In the genomic region with DNA sequence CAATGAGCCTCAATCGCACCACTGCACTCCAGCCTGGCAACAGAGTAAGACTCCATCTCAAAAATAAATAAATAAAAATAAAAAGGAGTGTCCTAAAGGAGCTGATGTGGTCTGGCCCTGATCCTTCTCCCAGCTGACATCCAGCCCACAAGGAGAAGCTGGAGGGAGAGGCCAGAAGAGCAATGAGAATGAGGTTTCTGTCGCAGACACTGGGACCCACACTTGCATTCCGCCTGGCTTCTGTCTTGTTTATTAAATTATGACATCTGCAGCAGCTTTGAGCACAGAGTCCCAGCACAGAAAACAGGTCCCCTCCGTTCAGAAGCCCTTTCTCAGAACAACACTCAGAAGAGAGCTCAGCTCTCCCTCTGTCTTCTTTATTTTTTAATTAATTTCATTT, we compare ENCODE assay signal across 19 cellular contexts. TPM values are rescaled to one million over a fixed set of nuclear protein-coding genes. Genes with fewer than 3 reads are reported as not detected.
DNase-seq lines count a peak whose midpoint lies in the region; ATAC-seq and TF ChIP-seq lines count a peak whose summit lies in the region.
"Had no signal": no experiment of that assay in that cellular context is flagged by ENCODE, and none has a peak within 500 bp of the region (broad histone marks: within the 10 kb centered on the region; RNA-seq: fewer than 3 reads in every experiment).

No MANE protein-coding gene starts in this region.

- H3K27ac Mint-ChIP-seq in activated CD8-positive, alpha-beta T cell treated with anti-CD3 and anti-CD28 coated beads, Interleukin-2, amount 10 ng/mL, durations not matched to agents 7 days and 5 days, result no peak overlapping the region

- TF ChIP-seq RAD21 in SK-N-SH (IDR thresholded peaks at IDR 0.05; ENCODE audit: low read length), result peak; percentile 31

- no peak overlapping the region for H3K4me3 Mint-ChIP-seq in activated CD8-positive, alpha-beta T cell treated with anti-CD3 and anti-CD28 coated beads, Interleukin-2, amount 10 ng/mL, durations not matched to agents 7 days and 5 days
- H3K4me3 Mint-ChIP-seq: CD14-positive monocyte, IgD-negative memory B cell had no signal

- TF ChIP-seq POLR2A in vagina (IDR thresholded peaks at IDR 0.05), result no peak

- no peaks in the 10 kb centered on the region for H3K9me3 Mint-ChIP-seq in activated CD8-positive, alpha-beta T cell treated with anti-CD3 and anti-CD28 coated beads, Interleukin-2, amount 10 ng/mL, durations not matched to agents 7 days and 5 days (ENCODE audit: insufficient read depth)
- H3K9me3 Mint-ChIP-seq: IgD-negative memory B cell had no signal

- H3K9me3 ChIP-seq in SK-N-SH (no peaks in the 10 kb centered on the region), smooth muscle cell (replicated peaks; ENCODE audit: low read depth) (no peaks in the 10 kb centered on the region), vagina (no peaks in the 10 kb centered on the region)

- TF ChIP-seq EP300 in SK-N-SH (IDR thresholded peaks at IDR 0.05; ENCODE audit: borderline replicate concordance in 1 of 2, low read depth in 1 of 2, low read length in 1 of 2), result peak in 1 of 2 experiments; percentile 74; a peak in 2 of 4 replicates

- no peak overlapping the region for H3K4me2 ChIP-seq in SK-N-SH
- H3K4me2 ChIP-seq in smooth muscle cell, result peak overlapping the region; percentile 48

- peaks cover 11% of the 10 kb centered on the region for H3F3A ChIP-seq in SK-N-SH (replicated peaks; ENCODE audit: insufficient read depth)
- H3F3A ChIP-seq in smooth muscle cell (ENCODE audit: low read depth), result peaks cover 7% of the 10 kb centered on the region

- peak; percentile 81 for DNase-seq in SK-N-SH
- DNase-seq in smooth muscle cell (lab: John Stamatoyannopoulos, UW; ENCODE audit: unreplicated experiment), result no peak
- DNase-seq in vagina (ENCODE audit: extremely low spot score in 2 of 2), result no peak
- DNase-seq in activated CD8-positive, alpha-beta T cell treated with anti-CD3 and anti-CD28 coated beads, Interleukin-2, amount 10 ng/mL, durations not matched to agents 7 days and 5 days, result no peak
- no peak for DNase-seq in NCI-H2107 (lab: John Stamatoyannopoulos, UW)
- DNase-seq: NCI-H1417, NCI-H1694 treated with DMSO at 0.1 percent for 48 hours, NCI-H2081 treated with DMSO at 0.1 percent for 48 hours, NCI-H526 had no signal

- intact Hi-C loops in vagina (cut with DNase I), result no loop called here

- H3K4me3 ChIP-seq in SK-N-SH (ENCODE audit: low read depth in 2 of 2, low read length in 1 of 2) (no peak overlapping the region), smooth muscle cell (no peak overlapping the region), vagina (no peak overlapping the region)

- H3K4me1 ChIP-seq in SK-N-SH (ENCODE audit: control insufficient read depth in 1 of 2, insufficient read depth in 2 of 2, low read depth in 1 of 2, low read length in 1 of 2) (peaks cover 4 to 21% of the 10 kb centered on the region in 2 experiments; a peak in 3 of 4 replicates), smooth muscle cell (ENCODE audit: low read depth) (peaks cover 12% of the 10 kb centered on the region), vagina (peaks cover 27% of the 10 kb centered on the region)

- no peak overlapping the region; the same call in 1 of the 2 replicates for H2AFZ ChIP-seq in SK-N-SH (ENCODE audit: low read depth)
- H2AFZ ChIP-seq in smooth muscle cell (ENCODE audit: low read depth), result no peak overlapping the region

- WGBS in SK-N-SH (ENCODE audit: low lambda C conversion rate), result 52% methylated on average over 3 of the region's 4 CpGs
- 63% methylated on average over 4 of the region's 4 CpGs for WGBS in smooth muscle cell (ENCODE audit: low lambda C conversion rate)

- no peaks in the 10 kb centered on the region for H3K79me2 ChIP-seq in SK-N-SH (ENCODE audit: insufficient read depth)
- no peaks in the 10 kb centered on the region for H3K79me2 ChIP-seq in smooth muscle cell (ENCODE audit: low read depth)

- H3K9me2 ChIP-seq in SK-N-SH, result no peaks in the 10 kb centered on the region

- H3K36me3 ChIP-seq in SK-N-SH (replicated peaks in 1 of 2; ENCODE audit: control insufficient read depth in 1 of 2, insufficient read depth in 2 of 2, low read length in 1 of 2) (no peaks in the 10 kb centered on the region), smooth muscle cell (ENCODE audit: low read depth) (no peaks in the 10 kb centered on the region), vagina (no peaks in the 10 kb centered on the region)

- H3K9ac ChIP-seq in SK-N-SH (no peak overlapping the region), smooth muscle cell (ENCODE audit: low read depth) (no peak overlapping the region)

- ATAC-seq in activated CD8-positive, alpha-beta T cell treated with anti-CD3 and anti-CD28 coated beads, Interleukin-2, amount 10 ng/mL, durations not matched to agents 7 days and 5 days, result no peak
- no peak for ATAC-seq in HG03571 (IDR thresholded peaks at IDR 0.05; ENCODE audit: unreplicated experiment)

- H3K27me3 ChIP-seq in SK-N-SH (ENCODE audit: insufficient read depth), result no peaks in the 10 kb centered on the region
- H3K27me3 ChIP-seq in layer of hippocampus (ENCODE audit: control insufficient read depth, insufficient read depth, low read length), result no peaks in the 10 kb centered on the region
- no peaks in the 10 kb centered on the region for H3K27me3 ChIP-seq in smooth muscle cell (ENCODE audit: low read depth)
- no peaks in the 10 kb centered on the region for H3K27me3 ChIP-seq in vagina

- H3K27ac ChIP-seq in SK-N-SH (ENCODE audit: low read depth in 2 of 2, low read length in 1 of 2) (peak overlapping the region; percentile 72 to 94; a peak in 2 of 4 replicates), layer of hippocampus (ENCODE audit: low read depth, low read length) (peak overlapping the region; percentile 0), smooth muscle cell (ENCODE audit: low read depth) (no peak overlapping the region), vagina (peak overlapping the region; percentile 84)

- H4K20me1 ChIP-seq in SK-N-SH (ENCODE audit: insufficient read depth) (no peaks in the 10 kb centered on the region), smooth muscle cell (ENCODE audit: low read depth) (no peaks in the 10 kb centered on the region)

- H3K36me3 Mint-ChIP-seq in activated CD8-positive, alpha-beta T cell treated with anti-CD3 and anti-CD28 coated beads, Interleukin-2, amount 10 ng/mL, durations not matched to agents 7 days and 5 days (ENCODE audit: low read depth), result no peaks in the 10 kb centered on the region
- H3K36me3 Mint-ChIP-seq: CD14-positive monocyte, IgD-negative memory B cell had no signal

- H3K4me1 Mint-ChIP-seq in activated CD8-positive, alpha-beta T cell treated with anti-CD3 and anti-CD28 coated beads, Interleukin-2, amount 10 ng/mL, durations not matched to agents 7 days and 5 days (ENCODE audit: low read depth), result peaks cover 5% of the 10 kb centered on the region

- CTCF ChIA-PET in SK-N-SH (lab: Yijun Ruan, JAX), result interaction anchor here (0.7 to 1.6 kb wide), 5 partner anchors 10 to 30 kb away, joined by 3 to 15 read pairs (median 4); partner anchors contain the start of genes E2F1 and PXMP4
- CTCF ChIA-PET in activated CD8-positive, alpha-beta T cell treated with anti-CD3 and anti-CD28 coated beads, Interleukin-2, amount 10 ng/mL, durations not matched to agents 7 days and 5 days (lab: Charles Lee), result no interaction called here

- no peaks in the 10 kb centered on the region for H3K27me3 Mint-ChIP-seq in activated CD8-positive, alpha-beta T cell treated with anti-CD3 and anti-CD28 coated beads, Interleukin-2, amount 10 ng/mL, durations not matched to agents 7 days and 5 days (ENCODE audit: low read depth)
- H3K27me3 Mint-ChIP-seq: IgD-negative memory B cell had no signal

- TF ChIP-seq CTCF in SK-N-SH (IDR thresholded peaks at IDR 0.05), result no peak
- TF ChIP-seq CTCF in smooth muscle cell (IDR thresholded peaks at IDR 0.05; ENCODE audit: borderline replicate concordance, insufficient read depth, poor library complexity, severe bottlenecking), result no peak
- no peak for TF ChIP-seq CTCF in vagina (IDR thresholded peaks at IDR 0.05)

- POLR2A ChIA-PET in SK-N-SH (lab: Yijun Ruan, JAX), result interaction anchor here (1.0 to 1.2 kb wide), 5 partner anchors 9 to 36 kb away, joined by 3 to 7 read pairs (median 4); partner anchors contain the start of genes ACTL10, PXMP4 and ZNF341
- POLR2A ChIA-PET in activated CD8-positive, alpha-beta T cell treated with anti-CD3 and anti-CD28 coated beads, Interleukin-2, amount 10 ng/mL, durations not matched to agents 7 days and 5 days (lab: Charles Lee), result interaction anchor here (1.0 kb wide), 1 partner anchor 12 kb away, joined by 3 read pairs; no protein-coding TSS in a partner anchor

RNA-seq across cellular contexts. Expression of gene E2F1, which starts 10.3 kb away (rescaled TPM):
- polyA plus RNA-seq in SK-N-SH (2012; rRNA removed), result 12.4 and 15.0 TPM in 2 replicates
- polyA plus RNA-seq in SK-N-SH (2012; cell fraction: cytosol; rRNA removed), result 7.9 and 11.4 TPM in 2 replicates
- 32.7 and 45.1 TPM in 2 replicates for polyA plus RNA-seq in SK-N-SH (2012; cell fraction: nucleus; rRNA removed)
- 5.0 and 6.1 TPM in 2 replicates for total RNA-seq in smooth muscle cell
- polyA plus RNA-seq in smooth muscle cell, result 17.5 and 19.4 TPM in 2 replicates
- total RNA-seq in vagina, result 0.49 TPM
- total RNA-seq in activated CD8-positive, alpha-beta T cell treated with anti-CD3 and anti-CD28 coated beads, Interleukin-2, amount 10 ng/mL, durations not matched to agents 7 days and 5 days, result 10 to 100 TPM; 74.5 to 80.8 TPM

RNA-seq across cellular contexts. Expression of gene NECAB3, which starts 22.2 kb away (rescaled TPM):
- polyA plus RNA-seq in SK-N-SH (2012; rRNA removed) (20.1 and 25.1 TPM in 2 replicates), smooth muscle cell (24.9 and 25.8 TPM in 2 replicates)
- 5.8 and 10.6 TPM in 2 replicates for polyA plus RNA-seq in SK-N-SH (2012; cell fraction: cytosol; rRNA removed)
- 112 and 142 TPM in 2 replicates for polyA plus RNA-seq in SK-N-SH (2012; cell fraction: nucleus; rRNA removed)
- total RNA-seq in smooth muscle cell (20.3 and 37.6 TPM in 2 replicates), vagina (29.2 TPM)
- 10 to 100 TPM; 28.4 to 38.2 TPM for total RNA-seq in activated CD8-positive, alpha-beta T cell treated with anti-CD3 and anti-CD28 coated beads, Interleukin-2, amount 10 ng/mL, durations not matched to agents 7 days and 5 days

RNA-seq across cellular contexts. Expression of gene PXMP4, which starts 23.7 kb away (rescaled TPM):
- polyA plus RNA-seq in SK-N-SH (2012; rRNA removed), result 5.6 and 5.7 TPM in 2 replicates
- 2.0 and 3.4 TPM in 2 replicates for polyA plus RNA-seq in SK-N-SH (2012; cell fraction: cytosol; rRNA removed)
- polyA plus RNA-seq in SK-N-SH (2012; cell fraction: nucleus; rRNA removed), result 2.9 and 4.0 TPM in 2 replicates
- 2.3 and 2.6 TPM in 2 replicates for total RNA-seq in smooth muscle cell
- polyA plus RNA-seq in smooth muscle cell, result 8.1 and 9.4 TPM in 2 replicates
- total RNA-seq in vagina, result 6.6 TPM
- total RNA-seq in activated CD8-positive, alpha-beta T cell treated with anti-CD3 and anti-CD28 coated beads, Interleukin-2, amount 10 ng/mL, durations not matched to agents 7 days and 5 days, result 10 to 100 TPM; 17.1 to 17.7 TPM

RNA-seq across cellular contexts. Expression of gene ACTL10, which starts 29.7 kb away (rescaled TPM):
- polyA plus RNA-seq in SK-N-SH (2012; rRNA removed) (0.19 and 0.25 TPM in 2 replicates), smooth muscle cell (0.49 and 1.1 TPM in 2 replicates)
- 0.09 and 0.20 TPM in 2 replicates for polyA plus RNA-seq in SK-N-SH (2012; cell fraction: cytosol; rRNA removed)
- 0.32 and 0.33 TPM in 2 replicates for polyA plus RNA-seq in SK-N-SH (2012; cell fraction: nucleus; rRNA removed)
- total RNA-seq in smooth muscle cell (0.04 and 1.8 TPM in 2 replicates), vagina (1.5 TPM)
- total RNA-seq in activated CD8-positive, alpha-beta T cell treated with anti-CD3 and anti-CD28 coated beads, Interleukin-2, amount 10 ng/mL, durations not matched to agents 7 days and 5 days, result 1 to 10 TPM; 2.9 to 3.2 TPM
- total RNA-seq: H4, M059J, RPMI7951, SK-MEL-5 had no signal

RNA-seq across cellular contexts. Expression of gene C20orf144, which starts 34.3 kb away (rescaled TPM):
- polyA plus RNA-seq in SK-N-SH (2012; rRNA removed) (0.12 and 0.13 TPM in 2 replicates), smooth muscle cell (0.57 and 0.73 TPM in 2 replicates)
- polyA plus RNA-seq in SK-N-SH (2012; cell fraction: cytosol; rRNA removed), result 0.10 and 0.18 TPM in 2 replicates
- 0.08 and 0.15 TPM in 2 replicates for polyA plus RNA-seq in SK-N-SH (2012; cell fraction: nucleus; rRNA removed)
- total RNA-seq in smooth muscle cell (0.09 and 1.1 TPM in 2 replicates), vagina (not detected)
- total RNA-seq in activated CD8-positive, alpha-beta T cell treated with anti-CD3 and anti-CD28 coated beads, Interleukin-2, amount 10 ng/mL, durations not matched to agents 7 days and 5 days, result under 1 TPM; 0.16 to 0.21 TPM
- total RNA-seq: Daoy, H4, Right ventricle myocardium superior, SK-MEL-5 had no signal
- polyA plus RNA-seq: CD14-positive monocyte, IgD-negative memory B cell had no signal

Comparison
In these comparisons a context has a peak if more than half of its experiments do, and no peak if none do; other contexts are left out.
1. RNA of gene E2F1, which starts 10.3 kb away (total RNA-seq): 74.5 to 80.8 TPM in activated CD8-positive, alpha-beta T cell treated with anti-CD3 and anti-CD28 coated beads, Interleukin-2, amount 10 ng/mL, durations not matched to agents 7 days and 5 days; 5.0 to 6.1 TPM in smooth muscle cell and 0.49 TPM in vagina (single experiment); every median in the first group is over 10 times any median in the second.